In genomic region chr2:189254268-189254883, GRCh38 we compare ENCODE assay signal across 10 cellular contexts.
DNase-seq lines count a peak whose midpoint lies in the region; ATAC-seq, FAIRE-seq and TF ChIP-seq lines count a peak whose summit lies in the region.
"Had no signal": no experiment of that assay in that cellular context is flagged by ENCODE, and none has a peak within 500 bp of the region (broad histone marks: within the 10 kb centered on the region; RNA-seq: fewer than 3 reads in every experiment).

No MANE protein-coding gene starts in this region.

- intact Hi-C loops in K562 (cut with micrococcal nuclease): no loop called here

- FAIRE-seq in K562 (lab: Jason Lieb, UNC): no peak

- TF ChIP-seq RAD21 in K562 (CRISPR knock-in tag; conservative IDR thresholded peaks at IDR 0.05 in 1 of 2, IDR thresholded peaks at IDR 0.05 in 1 of 2): no peak

- H2AFZ ChIP-seq in K562 (ENCODE audit: low read depth, low read length) (no peak overlapping the region), smooth muscle cell (ENCODE audit: low read depth) (peak overlapping the region; percentile 20)

- POLR2A ChIA-PET in K562 (lab: Yijun Ruan, JAX): no interaction called here

- no TSS peak for BruUV-seq in K562 (replicated peaks; lab: Mats Ljungman, UMichigan)

- H3K79me2 ChIP-seq in K562 (ENCODE audit: control insufficient read depth, insufficient read depth, low read length) (no peaks in the 10 kb centered on the region), smooth muscle cell (ENCODE audit: low read depth) (no peaks in the 10 kb centered on the region)

- peak; percentile 87 for DNase-seq in HCEC 1CT
- DNase-seq in K562 (ENCODE audit: extremely low read depth in 1 of 4, low spot score in 3 of 4): no peak
- peak; percentile 76 for DNase-seq in right atrium auricular region (ENCODE audit: low spot score)
- peak; percentile 28 for DNase-seq in smooth muscle cell (lab: John Stamatoyannopoulos, UW; ENCODE audit: unreplicated experiment)
- DNase-seq in germinal center (ENCODE audit: low spot score): no peak
- DNase-seq in pons (ENCODE audit: low spot score): no peak
- DNase-seq: H7, KG1 had no signal

- H3F3A ChIP-seq in smooth muscle cell (ENCODE audit: low read depth): no peaks in the 10 kb centered on the region

- 0% methylated on average over 3 of the region's 4 CpGs for WGBS in K562 (ENCODE audit: insufficient coverage, low coverage, missing lambda C conversion rate)
- 31% methylated on average over 4 of the region's 4 CpGs for WGBS in smooth muscle cell (ENCODE audit: low lambda C conversion rate)

- H3K4me2 ChIP-seq in K562 (ENCODE audit: insufficient read depth, low read length) (no peak overlapping the region), smooth muscle cell (peak overlapping the region; percentile 73)

- ATAC-seq in K562 (no peak), GM19455 (IDR thresholded peaks at IDR 0.05; ENCODE audit: unreplicated experiment) (no peak), HG02623 (IDR thresholded peaks at IDR 0.05; ENCODE audit: unreplicated experiment) (no peak)

- H4K20me1 ChIP-seq in K562 (replicated peaks; ENCODE audit: control insufficient read depth, insufficient read depth, low read length) (no peaks in the 10 kb centered on the region), smooth muscle cell (ENCODE audit: low read depth) (no peaks in the 10 kb centered on the region)

- TF ChIP-seq EP300 in K562 (IDR thresholded peaks at IDR 0.05; ENCODE audit: low read length): no peak

- in situ Hi-C loops in K562 (cut with MboI): no loop called here

- no peaks in the 10 kb centered on the region for H3K9me1 ChIP-seq in K562 (ENCODE audit: control insufficient read depth, insufficient read depth, low read length)

- no peak for TF ChIP-seq CTCF in K562 (IDR thresholded peaks at IDR 0.05 in 2 of 3, conservative IDR thresholded peaks at IDR 0.05 in 1 of 3; ENCODE audit: insufficient read depth in 2 of 3, low read depth in 1 of 3, low read length in 3 of 3)
- no peak for TF ChIP-seq CTCF in right atrium auricular region (IDR thresholded peaks at IDR 0.05)
- no peak for TF ChIP-seq CTCF in smooth muscle cell (IDR thresholded peaks at IDR 0.05; ENCODE audit: borderline replicate concordance, insufficient read depth, poor library complexity, severe bottlenecking)

- CTCF ChIA-PET in K562 (lab: Yijun Ruan, JAX; ENCODE audit: low intra/inter-chr PET ratio): no interaction called here

- H3K9ac ChIP-seq in K562 (ENCODE audit: insufficient read depth in 1 of 2, low read depth in 2 of 2, low read length in 2 of 2) (no peak overlapping the region), smooth muscle cell (ENCODE audit: low read depth) (peak overlapping the region; percentile 70)

- H3K27ac ChIP-seq in K562 (ENCODE audit: extremely low read depth, low read depth, low read length) (no peak overlapping the region), right atrium auricular region (no peak overlapping the region), smooth muscle cell (ENCODE audit: low read depth) (peak overlapping the region; percentile 85)

- no peaks in the 10 kb centered on the region for H3K9me3 ChIP-seq in K562 (replicated peaks; ENCODE audit: control insufficient read depth, insufficient read depth, low read depth, low read length)
- H3K9me3 ChIP-seq in right atrium auricular region: no peaks in the 10 kb centered on the region
- H3K9me3 ChIP-seq in smooth muscle cell (replicated peaks; ENCODE audit: low read depth): no peaks in the 10 kb centered on the region

- no peak for TF ChIP-seq POLR2A in K562 (conservative IDR thresholded peaks at IDR 0.05)

- H3K36me3 ChIP-seq in K562 (ENCODE audit: control insufficient read depth, insufficient read depth, low read length) (no peaks in the 10 kb centered on the region), right atrium auricular region (no peaks in the 10 kb centered on the region), smooth muscle cell (ENCODE audit: low read depth) (no peaks in the 10 kb centered on the region)

- H3K27me3 ChIP-seq in K562 (ENCODE audit: control insufficient read depth in 2 of 2, insufficient read depth in 2 of 2, low read length in 2 of 2) (no peaks in the 10 kb centered on the region), right atrium auricular region (no peaks in the 10 kb centered on the region), smooth muscle cell (ENCODE audit: low read depth) (no peaks in the 10 kb centered on the region)

- H3K4me3 ChIP-seq in K562 (no peak overlapping the region), right atrium auricular region (no peak overlapping the region), smooth muscle cell (no peak overlapping the region)

- no peaks in the 10 kb centered on the region for H3K4me1 ChIP-seq in K562 (replicated peaks in 1 of 2; ENCODE audit: control insufficient read depth in 2 of 2, insufficient read depth in 2 of 2, low read length in 2 of 2)
- H3K4me1 ChIP-seq in right atrium auricular region: peaks cover 0 to 4% of the 10 kb centered on the region in 2 donors
- peaks cover 6% of the 10 kb centered on the region for H3K4me1 ChIP-seq in smooth muscle cell (ENCODE audit: low read depth)

TF ChIP-seq in K562, 482 proteins besides CTCF, POLR2A, EP300 and RAD21:
- TF ChIP-seq ZNF318 (IDR thresholded peaks at IDR 0.05; ENCODE audit: borderline replicate concordance in 1 of 2, low read depth in 1 of 2) (no peak), NRF1 (conservative IDR thresholded peaks at IDR 0.05 in 1 of 2, IDR thresholded peaks at IDR 0.05 in 1 of 2) (peak; percentile 76 to 81)

Comparison
In these comparisons a context has a peak if more than half of its experiments do, and no peak if none do; other contexts are left out.
1. DNase-seq: peak in HCEC 1CT (single experiment), right atrium auricular region (single experiment) and smooth muscle cell (single experiment); none in K562 (0 of 4), germinal center (single experiment) and pons (single experiment).